In genomic region chr12:53701518-53702264, GRCh38 we compare ENCODE assay signal across 8 cellular contexts. TPM values are rescaled to one million over a fixed set of nuclear protein-coding genes. Genes with fewer than 3 reads are reported as not detected.
DNase-seq lines count a peak whose midpoint lies in the region; ATAC-seq lines count a peak whose summit lies in the region.

No MANE protein-coding gene starts in this region.

- peaks cover 2% of the 10 kb centered on the region for H3K4me1 ChIP-seq in HAP-1

- no peaks in the 10 kb centered on the region for H3K36me3 ChIP-seq in HAP-1 (replicated peaks)

- H3K4me3 ChIP-seq in HAP-1: no peak overlapping the region

- H3K27ac Mint-ChIP-seq in activated CD4-positive, alpha-beta T cell treated with anti-CD3 and anti-CD28 coated beads for 36 hours: no peak overlapping the region
- H3K27ac Mint-ChIP-seq in central memory CD8-positive, alpha-beta T cell (ENCODE audit: low read depth): no peak overlapping the region

- H3K36me3 Mint-ChIP-seq in activated CD4-positive, alpha-beta T cell treated with anti-CD3 and anti-CD28 coated beads for 36 hours (ENCODE audit: low read depth): no peaks in the 10 kb centered on the region
- H3K36me3 Mint-ChIP-seq in central memory CD8-positive, alpha-beta T cell (ENCODE audit: insufficient read depth): no peaks in the 10 kb centered on the region

- peaks cover 60% of the 10 kb centered on the region for H3K27me3 Mint-ChIP-seq in activated CD4-positive, alpha-beta T cell treated with anti-CD3 and anti-CD28 coated beads for 36 hours
- peaks cover 95% of the 10 kb centered on the region for H3K27me3 Mint-ChIP-seq in central memory CD8-positive, alpha-beta T cell

- H3K4me1 Mint-ChIP-seq in activated CD4-positive, alpha-beta T cell treated with anti-CD3 and anti-CD28 coated beads for 36 hours: peaks cover 4% of the 10 kb centered on the region
- H3K4me1 Mint-ChIP-seq in central memory CD8-positive, alpha-beta T cell: peaks cover 6% of the 10 kb centered on the region

- H3K9me3 Mint-ChIP-seq in activated CD4-positive, alpha-beta T cell treated with anti-CD3 and anti-CD28 coated beads for 36 hours (ENCODE audit: low read depth): no peaks in the 10 kb centered on the region
- no peaks in the 10 kb centered on the region for H3K9me3 Mint-ChIP-seq in central memory CD8-positive, alpha-beta T cell

- intact Hi-C loops in activated CD4-positive, alpha-beta T cell treated with anti-CD3 and anti-CD28 coated beads for 36 hours (cut with DNase I, micrococcal nuclease): loop anchor here (1.0 kb wide), 2 partner anchors 42 to 45 kb away; no protein-coding TSS in a partner anchor

- ATAC-seq in activated CD4-positive, alpha-beta T cell treated with anti-CD3 and anti-CD28 coated beads for 36 hours: peak; percentile 96
- ATAC-seq in central memory CD8-positive, alpha-beta T cell (replicated peaks; ENCODE audit: extremely low read depth, poor library complexity, severe bottlenecking): peak; percentile 73

- H3K9me3 ChIP-seq in HAP-1: no peaks in the 10 kb centered on the region

- CTCF ChIA-PET in activated CD4-positive, alpha-beta T cell treated with anti-CD3 and anti-CD28 coated beads for 36 hours (lab: Charles Lee): interaction anchor here (0.6 to 5.0 kb wide), 28 partner anchors 9 to 696 kb away, joined by 3 to 144 read pairs (median 5); partner anchors contain the start of gene CISTR

- POLR2A ChIA-PET in activated CD4-positive, alpha-beta T cell treated with anti-CD3 and anti-CD28 coated beads for 36 hours (lab: Charles Lee): no interaction called here

- no peak overlapping the region for H3K4me3 Mint-ChIP-seq in activated CD4-positive, alpha-beta T cell treated with anti-CD3 and anti-CD28 coated beads for 36 hours
- no peak overlapping the region for H3K4me3 Mint-ChIP-seq in central memory CD8-positive, alpha-beta T cell

- peak; percentile 86 for DNase-seq in COLO829 (ENCODE audit: low spot score)
- DNase-seq in HAP-1 (ENCODE audit: low spot score in 2 of 2): peak; percentile 66 to 90
- peak; percentile 45 for DNase-seq in NCI-H226
- peak; percentile 88 for DNase-seq in activated CD4-positive, alpha-beta T cell treated with anti-CD3 and anti-CD28 coated beads for 36 hours
- DNase-seq in central memory CD8-positive, alpha-beta T cell (ENCODE audit: low spot score in 2 of 2): peak; percentile 53 to 69
- DNase-seq in left kidney (ENCODE audit: low read depth, low spot score): peak; percentile 87
- peak; percentile 67 to 71 for DNase-seq in stimulated activated CD4-positive, alpha-beta T cell treated with anti-CD3 and anti-CD28 coated beads, Interleukin-4, amount 100 ng/mL, for 4 hours
- no peak for DNase-seq in middle frontal gyrus (ENCODE audit: extremely low spot score, low spot score)

- peaks cover 73% of the 10 kb centered on the region for H3K27me3 ChIP-seq in HAP-1 (ENCODE audit: low read depth)

- in situ Hi-C loops in HAP-1 (cut with MboI; ENCODE audit: low sequenced_read_pairs): loop anchor here (5.0 kb wide), 1 partner anchor 41 kb away; no protein-coding TSS in a partner anchor

RNA-seq across cellular contexts. Expression of gene CALCOCO1, which starts 25.6 kb away (rescaled TPM):
- 10 to 100 TPM; 17.1 to 20.4 TPM for total RNA-seq in activated CD4-positive, alpha-beta T cell treated with anti-CD3 and anti-CD28 coated beads for 36 hours

RNA-seq across cellular contexts. Expression of gene ATP5MC2, which starts 25.8 kb away (rescaled TPM):
- 100 to 1,000 TPM; 356 to 415 TPM for total RNA-seq in activated CD4-positive, alpha-beta T cell treated with anti-CD3 and anti-CD28 coated beads for 36 hours

RNA-seq across cellular contexts. Expression of gene CISTR, which starts 50.1 kb away (rescaled TPM):
- total RNA-seq in activated CD4-positive, alpha-beta T cell treated with anti-CD3 and anti-CD28 coated beads for 36 hours: not detected
